Comparison of ENCODE assay signal across 22 cellular contexts in the genomic region with DNA sequence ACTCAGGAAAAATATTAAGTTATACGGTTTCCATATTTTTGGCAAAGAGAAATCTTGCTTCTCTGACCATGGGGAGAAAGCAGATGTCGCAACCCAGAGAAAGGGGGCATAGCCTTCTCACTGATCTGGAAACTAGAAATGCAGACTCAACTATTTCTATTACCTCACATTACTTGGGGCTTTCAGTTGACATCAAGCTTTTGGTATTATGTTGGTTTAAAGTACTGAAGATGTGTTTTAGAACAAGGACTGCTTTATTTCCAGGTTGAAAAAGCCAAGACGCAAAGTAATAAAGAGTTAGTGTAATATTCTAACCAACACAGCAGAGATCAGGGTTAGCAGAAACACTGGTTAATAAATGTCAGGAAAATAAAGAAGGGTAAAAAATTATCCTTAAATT. TPM values are rescaled to one million over a fixed set of nuclear protein-coding genes. Genes with fewer than 3 reads are reported as not detected.
DNase-seq lines count a peak whose midpoint lies in the region; ATAC-seq and TF ChIP-seq lines count a peak whose summit lies in the region.
"Had no signal": no experiment of that assay in that cellular context is flagged by ENCODE, and none has a peak within 500 bp of the region (broad histone marks: within the 10 kb centered on the region; RNA-seq: fewer than 3 reads in every experiment).

No MANE protein-coding gene starts in this region.

- H3K36me3 Mint-ChIP-seq in MCF 10A (ENCODE audit: insufficient read depth, unreplicated experiment): no peaks in the 10 kb centered on the region

- no peak overlapping the region for H3K27ac Mint-ChIP-seq in MCF 10A (ENCODE audit: low read depth, unreplicated experiment)
- H3K27ac Mint-ChIP-seq: CD8-positive, alpha-beta memory T cell had no signal

- no peak for TF ChIP-seq EP300 in Ishikawa (IDR thresholded peaks at IDR 0.05; ENCODE audit: borderline replicate concordance)

- intact Hi-C loops in left ventricle myocardium inferior (cut with micrococcal nuclease) (no loop called here), MCF 10A (cut with micrococcal nuclease) (no loop called here)

- no peaks in the 10 kb centered on the region for H3K27me3 ChIP-seq in left ventricle myocardium inferior (ENCODE audit: low read depth)
- H3K27me3 ChIP-seq in stomach smooth muscle (ENCODE audit: control insufficient read depth in 1 of 2, insufficient read depth in 2 of 2, low read length in 2 of 2): no peaks in the 10 kb centered on the region
- H3K27me3 ChIP-seq: colonic mucosa had no signal

- H3K9ac ChIP-seq in stomach smooth muscle (ENCODE audit: low read length in 2 of 2): peak overlapping the region in 1 of 2 donors; percentile 39
- H3K9ac ChIP-seq: parathyroid adenoma had no signal

- H3K4me1 Mint-ChIP-seq in MCF 10A (ENCODE audit: insufficient read depth, unreplicated experiment): no peaks in the 10 kb centered on the region

- peak; percentile 23 for DNase-seq in choroid plexus epithelial cell (ENCODE audit: low read depth)
- DNase-seq in left ventricle myocardium inferior: no peak
- no peak for DNase-seq in cerebellar cortex (ENCODE audit: low spot score)
- DNase-seq in MCF 10A (ENCODE audit: unreplicated experiment): no peak
- DNase-seq: activated CD4-positive, alpha-beta T cell treated with anti-CD3 and anti-CD28 coated beads, Interleukin-2, amount 50 U/mL, for 4 hours; activated naive CD4-positive, alpha-beta T cell treated with Interleukin-2 at 50 U/mL for 16 hours; activated T-cell treated with anti-CD3 and anti-CD28 coated beads for 4 hours; CD8-positive, alpha-beta memory T cell; colonic mucosa; lower lobe of right lung; NCI-H2029 treated with DMSO at 0.1 percent for 48 hours; NCI-H510A treated with DMSO at 0.1 percent for 48 hours; stimulated activated CD4-positive, alpha-beta T cell treated with anti-CD3 and anti-CD28 coated beads, Interleukin-12 subunit alpha, Interleukin-12 subunit beta, amount 100 ng/mL, for 4 hours; T-helper 1 cell; trophoblast cell had no signal

- H3K27ac ChIP-seq in left ventricle myocardium inferior (replicated peaks) (peak overlapping the region; percentile 87), stomach smooth muscle (ENCODE audit: low read length) (peak overlapping the region; percentile 69)
- H3K27ac ChIP-seq: colonic mucosa, lower lobe of right lung, parathyroid adenoma, VCaP had no signal

- ATAC-seq in HG02981 (IDR thresholded peaks at IDR 0.05; ENCODE audit: unreplicated experiment) (no peak), GM19324 (IDR thresholded peaks at IDR 0.05; ENCODE audit: low FRiP score, unreplicated experiment) (no peak)
- ATAC-seq: lower lobe of right lung had no signal

- TF ChIP-seq RAD21 in Ishikawa (IDR thresholded peaks at IDR 0.05; ENCODE audit: low read depth): no peak

- H3K36me3 ChIP-seq in left ventricle myocardium inferior (no peaks in the 10 kb centered on the region), stomach smooth muscle (ENCODE audit: control insufficient read depth in 2 of 2, insufficient read depth in 2 of 2, low read length in 2 of 2) (no peaks in the 10 kb centered on the region)
- H3K36me3 ChIP-seq: colonic mucosa, HAP-1, lower lobe of right lung had no signal

- no peak overlapping the region for H3K4me3 Mint-ChIP-seq in MCF 10A (ENCODE audit: unreplicated experiment)
- H3K4me3 Mint-ChIP-seq: CD8-positive, alpha-beta memory T cell had no signal

- peaks cover 57% of the 10 kb centered on the region for H3K27me3 Mint-ChIP-seq in MCF 10A (ENCODE audit: insufficient read depth, unreplicated experiment)
- H3K27me3 Mint-ChIP-seq: CD8-positive, alpha-beta memory T cell had no signal

- BruUV-seq in MCF 10A (replicated peaks; lab: Mats Ljungman, UMichigan): no TSS peak

- H3K4me3 ChIP-seq in choroid plexus epithelial cell (ENCODE audit: low read depth, low read length): no peak overlapping the region
- H3K4me3 ChIP-seq in left ventricle myocardium inferior: peak overlapping the region; percentile 65
- no peak overlapping the region for H3K4me3 ChIP-seq in stomach smooth muscle (ENCODE audit: low read length in 2 of 2)
- H3K4me3 ChIP-seq: colonic mucosa, HAP-1, lower lobe of right lung had no signal

- POLR2A ChIA-PET in MCF 10A (lab: Yijun Ruan, JAX): interaction anchor here (1.0 kb wide), 1 partner anchor 30 kb away, joined by 5 read pairs; no protein-coding TSS in a partner anchor

- H3K4me1 ChIP-seq in left ventricle myocardium inferior (peaks cover 79% of the 10 kb centered on the region), stomach smooth muscle (ENCODE audit: control insufficient read depth, insufficient read depth, low read length) (peaks cover 9% of the 10 kb centered on the region)
- H3K4me1 ChIP-seq: colonic mucosa, lower lobe of right lung, parathyroid adenoma had no signal

- no peaks in the 10 kb centered on the region for H3K9me3 Mint-ChIP-seq in MCF 10A (ENCODE audit: unreplicated experiment)
- H3K9me3 Mint-ChIP-seq: CD8-positive, alpha-beta memory T cell had no signal

- H3K9me3 ChIP-seq in left ventricle myocardium inferior (replicated peaks) (no peaks in the 10 kb centered on the region), stomach smooth muscle (ENCODE audit: control insufficient read depth in 2 of 2, low read length in 2 of 2) (no peaks in the 10 kb centered on the region)
- H3K9me3 ChIP-seq: colonic mucosa, HAP-1, lower lobe of right lung had no signal

- TF ChIP-seq CTCF in choroid plexus epithelial cell (conservative IDR thresholded peaks at IDR 0.05; ENCODE audit: low read depth, low read length) (no peak), left ventricle myocardium inferior (IDR thresholded peaks at IDR 0.05; ENCODE audit: borderline replicate concordance) (no peak), MCF 10A (IDR thresholded peaks at IDR 0.05; ENCODE audit: unreplicated experiment) (no peak)

- CTCF ChIA-PET in MCF 10A (lab: Yijun Ruan, JAX): interaction anchor here (0.8 kb wide), 1 partner anchor 147 kb away, joined by 3 read pairs; no protein-coding TSS in a partner anchor

TF ChIP-seq in Ishikawa, 13 proteins besides CTCF, POLR2A, EP300 and RAD21:
- TF ChIP-seq, protein P1, sequence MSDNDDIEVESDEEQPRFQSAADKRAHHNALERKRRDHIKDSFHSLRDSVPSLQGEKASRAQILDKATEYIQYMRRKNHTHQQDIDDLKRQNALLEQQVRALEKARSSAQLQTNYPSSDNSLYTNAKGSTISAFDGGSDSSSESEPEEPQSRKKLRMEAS (IDR thresholded peaks at IDR 0.05): no peak
- peak; percentile 43; the same call in 1 of the 2 replicates for TF ChIP-seq CEBPB (IDR thresholded peaks at IDR 0.05)

RNA-seq across cellular contexts. Expression of a gene that starts 26.2 kb away (rescaled TPM):
- total RNA-seq in left ventricle myocardium inferior (1.7 TPM), MCF 10A (2022) (5.5 and 6.0 TPM in 2 replicates)

RNA-seq across cellular contexts. Expression of a gene that starts 59.6 kb away (rescaled TPM):
- total RNA-seq in left ventricle myocardium inferior: 1.2 TPM
- not detected in 2 replicates for total RNA-seq in MCF 10A (2022)
